ENCODE assay signal across 22 cellular contexts in the genomic region with DNA sequence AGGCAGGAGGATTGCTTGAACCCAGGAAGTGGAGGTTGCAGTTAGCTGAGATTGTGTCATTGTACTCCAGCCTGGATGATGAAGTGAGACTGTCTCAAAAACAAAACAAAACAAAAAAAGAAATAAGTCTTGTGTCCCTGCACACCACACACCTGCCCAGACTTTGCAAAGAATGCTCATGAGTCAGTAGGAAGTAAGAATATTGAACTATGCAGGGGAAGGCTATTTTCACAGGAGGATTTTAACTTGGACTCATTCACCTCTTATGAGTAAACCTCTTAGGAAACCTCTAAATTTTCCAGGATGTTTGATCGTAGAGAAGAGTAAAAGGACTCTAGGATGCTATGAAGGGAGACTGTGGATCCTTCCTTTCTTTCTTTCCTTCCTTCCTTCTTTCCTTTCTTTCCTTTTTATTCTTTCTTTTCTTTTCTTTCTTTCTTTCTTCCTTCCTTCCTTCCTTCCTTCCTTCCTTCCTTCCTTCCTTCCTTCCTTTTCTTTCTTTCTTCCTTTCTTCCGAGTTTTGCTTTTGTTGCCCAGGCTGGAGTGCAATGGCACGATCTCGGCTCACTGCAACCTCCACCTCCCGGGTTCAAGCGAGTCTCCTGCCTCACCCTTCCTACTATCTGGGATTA.
A peak's percentile ranks its signal among the peaks of the same experiment; 100 is the strongest.
DNase-seq lines count a peak whose midpoint lies in the region; ATAC-seq, FAIRE-seq and TF ChIP-seq lines count a peak whose summit lies in the region.
"Had no signal": no experiment of that assay in that cellular context is flagged by ENCODE, and none has a peak within 500 bp of the region (broad histone marks: within the 10 kb centered on the region; RNA-seq: fewer than 3 reads in every experiment).

No MANE protein-coding gene starts in this region.

- TF ChIP-seq RAD21 in K562 (CRISPR knock-in tag; conservative IDR thresholded peaks at IDR 0.05 in 1 of 2, IDR thresholded peaks at IDR 0.05 in 1 of 2), result no peak

- H4K20me1 ChIP-seq in K562 (replicated peaks; ENCODE audit: control insufficient read depth, insufficient read depth, low read length), result no peaks in the 10 kb centered on the region

- 0% methylated on average over 6 of the region's 6 CpGs for WGBS in K562 (ENCODE audit: insufficient coverage, low coverage, missing lambda C conversion rate)

- no peak overlapping the region for H3K4me2 ChIP-seq in K562 (ENCODE audit: insufficient read depth, low read length)

- intact Hi-C loops in K562 (cut with micrococcal nuclease), result no loop called here

- POLR2A ChIA-PET in K562 (lab: Yijun Ruan, JAX), result no interaction called here

- no peaks in the 10 kb centered on the region for H3K9me3 ChIP-seq in K562 (replicated peaks; ENCODE audit: control insufficient read depth, insufficient read depth, low read depth, low read length)
- H3K9me3 ChIP-seq: Peyer's patch, SJSA1 had no signal

- H3K9me3 Mint-ChIP-seq in progenitor cell of endocrine pancreas (ENCODE audit: low read depth), result peaks cover 8% of the 10 kb centered on the region
- H3K9me3 Mint-ChIP-seq in T-helper 2 cell treated with Interferon-gamma antibody and Interleukin-4, amounts not matched to agents 5 μg/mL and 100 μg/mL, for 36 hours, result no peaks in the 10 kb centered on the region
- H3K9me3 Mint-ChIP-seq in mesothelial cell of epicardium, result peaks cover 7% of the 10 kb centered on the region
- H3K9me3 Mint-ChIP-seq: CD4-positive, alpha-beta T cell had no signal

- no peaks in the 10 kb centered on the region for H3K36me3 Mint-ChIP-seq in progenitor cell of endocrine pancreas (ENCODE audit: insufficient read depth)
- H3K36me3 Mint-ChIP-seq in T-helper 2 cell treated with Interferon-gamma antibody and Interleukin-4, amounts not matched to agents 5 μg/mL and 100 μg/mL, for 36 hours (ENCODE audit: low read depth), result no peaks in the 10 kb centered on the region
- no peaks in the 10 kb centered on the region for H3K36me3 Mint-ChIP-seq in mesothelial cell of epicardium

- no TSS peak for BruUV-seq in K562 (replicated peaks; lab: Mats Ljungman, UMichigan)

- H2AFZ ChIP-seq in K562 (ENCODE audit: low read depth, low read length), result no peak overlapping the region

- H3K27me3 ChIP-seq in K562 (ENCODE audit: control insufficient read depth in 2 of 2, insufficient read depth in 2 of 2, low read length in 2 of 2) (peaks cover 0 to 7% of the 10 kb centered on the region in 2 experiments; a peak in 2 of 5 replicates), foreskin keratinocyte (no peaks in the 10 kb centered on the region)
- H3K27me3 ChIP-seq: Peyer's patch, SJSA1 had no signal

- ATAC-seq in K562, result no peak
- ATAC-seq in foreskin keratinocyte, result peak; percentile 99
- no peak for ATAC-seq in GM18519 (IDR thresholded peaks at IDR 0.05; ENCODE audit: low FRiP score, unreplicated experiment)
- ATAC-seq: HCT116, Right ventricle myocardium inferior had no signal

- no peak overlapping the region for H3K27ac ChIP-seq in K562 (ENCODE audit: extremely low read depth, low read depth, low read length)
- no peak overlapping the region for H3K27ac ChIP-seq in foreskin keratinocyte
- H3K27ac ChIP-seq: Peyer's patch, SJSA1 had no signal

- no peak overlapping the region for H3K9ac ChIP-seq in K562 (ENCODE audit: insufficient read depth in 1 of 2, low read depth in 2 of 2, low read length in 2 of 2)

- no peaks in the 10 kb centered on the region for H3K36me3 ChIP-seq in K562 (ENCODE audit: control insufficient read depth, insufficient read depth, low read length)
- H3K36me3 ChIP-seq: Peyer's patch, SJSA1 had no signal

- TF ChIP-seq POLR2A in K562 (conservative IDR thresholded peaks at IDR 0.05), result no peak

- no peaks in the 10 kb centered on the region for H3K79me2 ChIP-seq in K562 (ENCODE audit: control insufficient read depth, insufficient read depth, low read length)

- TF ChIP-seq CTCF in K562 (IDR thresholded peaks at IDR 0.05 in 2 of 3, conservative IDR thresholded peaks at IDR 0.05 in 1 of 3; ENCODE audit: insufficient read depth in 2 of 3, low read depth in 1 of 3, low read length in 3 of 3) (no peak), foreskin keratinocyte (conservative IDR thresholded peaks at IDR 0.05) (no peak), progenitor cell of endocrine pancreas (IDR thresholded peaks at IDR 0.05; ENCODE audit: unreplicated experiment) (no peak), mesothelial cell of epicardium (IDR thresholded peaks at IDR 0.05; ENCODE audit: unreplicated experiment) (no peak)

- H3K27me3 Mint-ChIP-seq in progenitor cell of endocrine pancreas (no peaks in the 10 kb centered on the region), mesothelial cell of epicardium (ENCODE audit: low read depth) (no peaks in the 10 kb centered on the region)
- peaks cover 16% of the 10 kb centered on the region for H3K27me3 Mint-ChIP-seq in T-helper 2 cell treated with Interferon-gamma antibody and Interleukin-4, amounts not matched to agents 5 μg/mL and 100 μg/mL, for 36 hours (ENCODE audit: low read depth)

- in situ Hi-C loops in K562 (cut with MboI), result no loop called here

- TF ChIP-seq EP300 in K562 (IDR thresholded peaks at IDR 0.05; ENCODE audit: low read length), result no peak

- CTCF ChIA-PET in K562 (lab: Yijun Ruan, JAX; ENCODE audit: low intra/inter-chr PET ratio), result interaction anchor here (0.6 kb wide), 1 partner anchor 139 kb away, joined by 4 read pairs; no protein-coding TSS in a partner anchor

- H3K27ac Mint-ChIP-seq in progenitor cell of endocrine pancreas, result peak overlapping the region; percentile 67
- no peak overlapping the region for H3K27ac Mint-ChIP-seq in T-helper 2 cell treated with Interferon-gamma antibody and Interleukin-4, amounts not matched to agents 5 μg/mL and 100 μg/mL, for 36 hours
- no peak overlapping the region for H3K27ac Mint-ChIP-seq in mesothelial cell of epicardium
- H3K27ac Mint-ChIP-seq: CD4-positive, alpha-beta T cell had no signal

- H3K4me1 ChIP-seq in K562 (replicated peaks in 1 of 2; ENCODE audit: control insufficient read depth in 2 of 2, insufficient read depth in 2 of 2, low read length in 2 of 2), result no peaks in the 10 kb centered on the region
- peaks cover 3% of the 10 kb centered on the region for H3K4me1 ChIP-seq in foreskin keratinocyte
- H3K4me1 ChIP-seq: Peyer's patch, SJSA1 had no signal

- H3K4me3 ChIP-seq in K562, result no peak overlapping the region
- H3K4me3 ChIP-seq: Peyer's patch, SJSA1 had no signal

- peaks cover 18% of the 10 kb centered on the region for H3K4me1 Mint-ChIP-seq in progenitor cell of endocrine pancreas (ENCODE audit: low read depth)
- no peaks in the 10 kb centered on the region for H3K4me1 Mint-ChIP-seq in T-helper 2 cell treated with Interferon-gamma antibody and Interleukin-4, amounts not matched to agents 5 μg/mL and 100 μg/mL, for 36 hours (ENCODE audit: low read depth)
- H3K4me1 Mint-ChIP-seq in mesothelial cell of epicardium, result peaks cover 9% of the 10 kb centered on the region

- DNase-seq in M059J (ENCODE audit: low read depth) (peak; percentile 25), K562 (ENCODE audit: extremely low read depth in 1 of 4, low spot score in 3 of 4) (no peak), foreskin keratinocyte (peak; percentile 94 to 96), progenitor cell of endocrine pancreas (ENCODE audit: low spot score, unreplicated experiment) (no peak), mesothelial cell of epicardium (ENCODE audit: low spot score in 2 of 2, unreplicated experiment in 2 of 2) (no peak)
- no peak for DNase-seq in T-helper 2 cell treated with Interferon-gamma antibody and Interleukin-4, amounts not matched to agents 5 μg/mL and 100 μg/mL, for 36 hours (ENCODE audit: low spot score)
- DNase-seq: Calu3; CD4-positive, alpha-beta T cell; DMS153; GOT3; NCI-H1092; NCI-H1436; NCI-H187 treated with DMSO at 0.1 percent for 48 hours; NCI-H2107; NCI-H2227 treated with DMSO at 0.1 percent for 48 hours; NCI-H774; Peyer's patch had no signal

- no peak for FAIRE-seq in K562 (lab: Jason Lieb, UNC)
- FAIRE-seq: GM12891 had no signal

- no peaks in the 10 kb centered on the region for H3K9me1 ChIP-seq in K562 (ENCODE audit: control insufficient read depth, insufficient read depth, low read length)

- H3K4me3 Mint-ChIP-seq in progenitor cell of endocrine pancreas (ENCODE audit: low read depth) (no peak overlapping the region), mesothelial cell of epicardium (no peak overlapping the region)
- H3K4me3 Mint-ChIP-seq in T-helper 2 cell treated with Interferon-gamma antibody and Interleukin-4, amounts not matched to agents 5 μg/mL and 100 μg/mL, for 36 hours, result no peak overlapping the region
- H3K4me3 Mint-ChIP-seq: CD4-positive, alpha-beta T cell had no signal

TF ChIP-seq in K562, 482 proteins besides CTCF, POLR2A, EP300 and RAD21 (continues in another document):
- TF ChIP-seq AFF1 (IDR thresholded peaks at IDR 0.05; ENCODE audit: low read depth in 1 of 2, partially characterized antibody in 2 of 2), result no peak

Comparison
In these comparisons a context has a peak if more than half of its experiments do, and no peak if none do; other contexts are left out.
1. DNase-seq: peak in M059J (single experiment) and foreskin keratinocyte (2 of 2); none in K562 (0 of 4), progenitor cell of endocrine pancreas (single experiment), T-helper 2 cell treated with Interferon-gamma antibody and Interleukin-4, amounts not matched to agents 5 μg/mL and 100 μg/mL, for 36 hours (single experiment) and mesothelial cell of epicardium (0 of 2).